ENCODE assay signal across 2 cellular contexts in the genomic region with DNA sequence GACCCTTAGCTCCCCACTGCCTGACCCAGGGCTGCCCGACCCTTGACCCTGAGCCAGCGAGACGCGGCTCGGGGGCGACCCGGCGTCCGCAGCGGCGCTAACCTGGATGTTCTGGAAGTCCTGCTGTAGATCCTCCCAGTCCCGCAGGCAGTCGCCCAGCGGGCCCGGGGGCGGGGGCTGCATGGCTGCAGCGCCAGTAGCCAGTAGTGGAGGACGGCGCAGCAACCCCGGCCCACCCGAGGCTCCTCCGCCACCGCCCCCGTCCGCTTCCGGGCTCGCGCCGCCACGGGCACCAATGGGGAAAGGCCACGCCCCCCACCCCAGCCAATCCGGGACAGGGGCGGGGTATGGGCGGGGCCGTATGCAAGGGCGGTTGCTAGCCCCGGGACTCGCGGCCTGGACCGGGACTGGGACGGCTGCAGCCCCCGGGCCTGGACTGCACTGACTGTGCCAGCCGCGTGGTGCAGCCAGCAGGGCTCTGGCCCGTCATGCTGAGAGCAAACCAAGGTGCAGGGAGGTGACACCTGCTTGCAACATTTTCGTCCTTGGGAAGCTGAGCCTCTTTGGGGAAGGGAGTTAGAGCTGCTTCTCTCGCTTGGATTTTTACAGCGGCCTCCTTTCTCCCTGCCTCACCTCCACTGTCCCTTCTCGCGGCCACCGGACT.
TF ChIP-seq lines count a peak whose summit lies in the region.

A gene (minus strand): TSS at position 208 of the 664 bp plus-strand sequence. CDS start 25 bp downstream, at position 183.

TF ChIP-seq in A549, 52 proteins besides CTCF, POLR2A, EP300 and RAD21 (continued from another document):
- TF ChIP-seq, protein P1, sequence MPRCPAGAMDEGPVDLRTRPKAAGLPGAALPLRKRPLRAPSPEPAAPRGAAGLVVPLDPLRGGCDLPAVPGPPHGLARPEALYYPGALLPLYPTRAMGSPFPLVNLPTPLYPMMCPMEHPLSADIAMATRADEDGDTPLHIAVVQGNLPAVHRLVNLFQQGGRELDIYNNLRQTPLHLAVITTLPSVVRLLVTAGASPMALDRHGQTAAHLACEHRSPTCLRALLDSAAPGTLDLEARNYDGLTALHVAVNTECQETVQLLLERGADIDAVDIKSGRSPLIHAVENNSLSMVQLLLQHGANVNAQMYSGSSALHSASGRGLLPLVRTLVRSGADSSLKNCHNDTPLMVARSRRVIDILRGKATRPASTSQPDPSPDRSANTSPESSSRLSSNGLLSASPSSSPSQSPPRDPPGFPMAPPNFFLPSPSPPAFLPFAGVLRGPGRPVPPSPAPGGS (IDR thresholded peaks at IDR 0.05) = 0 out of 3 replicates have a peak, but pooled peaks have one; percentile 29
- TF ChIP-seq PHF8 (IDR thresholded peaks at IDR 0.05; ENCODE audit: borderline replicate concordance, low read depth) (peak; percentile 51; the same call in 1 of the 2 replicates), RCOR1 (IDR thresholded peaks at IDR 0.05; ENCODE audit: low read depth, low read length) (0 out of 2 replicates have a peak, but pooled peaks have one; percentile 50), SREBF2 (IDR thresholded peaks at IDR 0.05) (no peak), NPAS2 (CRISPR knock-in tag; IDR thresholded peaks at IDR 0.05; ENCODE audit: borderline replicate concordance) (no peak), JUNB (IDR thresholded peaks at IDR 0.05) (no peak), TFCP2L1 (CRISPR knock-in tag; IDR thresholded peaks at IDR 0.05) (no peak), JUN (IDR thresholded peaks at IDR 0.05) (peak in 1 of 2 experiments; percentile 49; a peak in 2 of 5 replicates), CHD4 (IDR thresholded peaks at IDR 0.05; ENCODE audit: borderline replicate concordance) (peak; percentile 57; the same call in 1 of the 2 replicates), FOXS1 (CRISPR knock-in tag; IDR thresholded peaks at IDR 0.05) (no peak), CHD2 (IDR thresholded peaks at IDR 0.05; ENCODE audit: low read length, partially characterized antibody) (no peak), HDAC2 (IDR thresholded peaks at IDR 0.05) (peak; percentile 75; the same call in 1 of the 2 replicates), KDM1A (IDR thresholded peaks at IDR 0.05; ENCODE audit: low read depth) (peak; percentile 50; the same call in 1 of the 2 replicates), CBX2 (IDR thresholded peaks at IDR 0.05; ENCODE audit: borderline replicate concordance, low read depth) (no peak)
- TF ChIP-seq, protein P2, sequence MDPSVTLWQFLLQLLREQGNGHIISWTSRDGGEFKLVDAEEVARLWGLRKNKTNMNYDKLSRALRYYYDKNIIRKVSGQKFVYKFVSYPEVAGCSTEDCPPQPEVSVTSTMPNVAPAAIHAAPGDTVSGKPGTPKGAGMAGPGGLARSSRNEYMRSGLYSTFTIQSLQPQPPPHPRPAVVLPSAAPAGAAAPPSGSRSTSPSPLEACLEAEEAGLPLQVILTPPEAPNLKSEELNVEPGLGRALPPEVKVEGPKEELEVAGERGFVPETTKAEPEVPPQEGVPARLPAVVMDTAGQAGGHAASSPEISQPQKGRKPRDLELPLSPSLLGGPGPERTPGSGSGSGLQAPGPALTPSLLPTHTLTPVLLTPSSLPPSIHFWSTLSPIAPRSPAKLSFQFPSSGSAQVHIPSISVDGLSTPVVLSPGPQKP (IDR thresholded peaks at IDR 0.05; ENCODE audit: low read depth, low read length) = no peak
- TF ChIP-seq, protein P3, sequence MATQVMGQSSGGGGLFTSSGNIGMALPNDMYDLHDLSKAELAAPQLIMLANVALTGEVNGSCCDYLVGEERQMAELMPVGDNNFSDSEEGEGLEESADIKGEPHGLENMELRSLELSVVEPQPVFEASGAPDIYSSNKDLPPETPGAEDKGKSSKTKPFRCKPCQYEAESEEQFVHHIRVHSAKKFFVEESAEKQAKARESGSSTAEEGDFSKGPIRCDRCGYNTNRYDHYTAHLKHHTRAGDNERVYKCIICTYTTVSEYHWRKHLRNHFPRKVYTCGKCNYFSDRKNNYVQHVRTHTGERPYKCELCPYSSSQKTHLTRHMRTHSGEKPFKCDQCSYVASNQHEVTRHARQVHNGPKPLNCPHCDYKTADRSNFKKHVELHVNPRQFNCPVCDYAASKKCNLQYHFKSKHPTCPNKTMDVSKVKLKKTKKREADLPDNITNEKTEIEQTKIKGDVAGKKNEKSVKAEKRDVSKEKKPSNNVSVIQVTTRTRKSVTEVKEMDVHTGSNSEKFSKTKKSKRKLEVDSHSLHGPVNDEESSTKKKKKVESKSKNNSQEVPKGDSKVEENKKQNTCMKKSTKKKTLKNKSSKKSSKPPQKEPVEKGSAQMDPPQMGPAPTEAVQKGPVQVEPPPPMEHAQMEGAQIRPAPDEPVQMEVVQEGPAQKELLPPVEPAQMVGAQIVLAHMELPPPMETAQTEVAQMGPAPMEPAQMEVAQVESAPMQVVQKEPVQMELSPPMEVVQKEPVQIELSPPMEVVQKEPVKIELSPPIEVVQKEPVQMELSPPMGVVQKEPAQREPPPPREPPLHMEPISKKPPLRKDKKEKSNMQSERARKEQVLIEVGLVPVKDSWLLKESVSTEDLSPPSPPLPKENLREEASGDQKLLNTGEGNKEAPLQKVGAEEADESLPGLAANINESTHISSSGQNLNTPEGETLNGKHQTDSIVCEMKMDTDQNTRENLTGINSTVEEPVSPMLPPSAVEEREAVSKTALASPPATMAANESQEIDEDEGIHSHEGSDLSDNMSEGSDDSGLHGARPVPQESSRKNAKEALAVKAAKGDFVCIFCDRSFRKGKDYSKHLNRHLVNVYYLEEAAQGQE (IDR thresholded peaks at IDR 0.05) = no peak
- TF ChIP-seq, protein P4, sequence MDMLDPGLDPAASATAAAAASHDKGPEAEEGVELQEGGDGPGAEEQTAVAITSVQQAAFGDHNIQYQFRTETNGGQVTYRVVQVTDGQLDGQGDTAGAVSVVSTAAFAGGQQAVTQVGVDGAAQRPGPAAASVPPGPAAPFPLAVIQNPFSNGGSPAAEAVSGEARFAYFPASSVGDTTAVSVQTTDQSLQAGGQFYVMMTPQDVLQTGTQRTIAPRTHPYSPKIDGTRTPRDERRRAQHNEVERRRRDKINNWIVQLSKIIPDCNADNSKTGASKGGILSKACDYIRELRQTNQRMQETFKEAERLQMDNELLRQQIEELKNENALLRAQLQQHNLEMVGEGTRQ (IDR thresholded peaks at IDR 0.05) = peak; percentile 66
TF ChIP-seq in A549: peak in this region for 9.

TF ChIP-seq in K562, 482 proteins besides CTCF, POLR2A, EP300 and RAD21 (continued from another document and continues in another):
- TF ChIP-seq, protein P5, sequence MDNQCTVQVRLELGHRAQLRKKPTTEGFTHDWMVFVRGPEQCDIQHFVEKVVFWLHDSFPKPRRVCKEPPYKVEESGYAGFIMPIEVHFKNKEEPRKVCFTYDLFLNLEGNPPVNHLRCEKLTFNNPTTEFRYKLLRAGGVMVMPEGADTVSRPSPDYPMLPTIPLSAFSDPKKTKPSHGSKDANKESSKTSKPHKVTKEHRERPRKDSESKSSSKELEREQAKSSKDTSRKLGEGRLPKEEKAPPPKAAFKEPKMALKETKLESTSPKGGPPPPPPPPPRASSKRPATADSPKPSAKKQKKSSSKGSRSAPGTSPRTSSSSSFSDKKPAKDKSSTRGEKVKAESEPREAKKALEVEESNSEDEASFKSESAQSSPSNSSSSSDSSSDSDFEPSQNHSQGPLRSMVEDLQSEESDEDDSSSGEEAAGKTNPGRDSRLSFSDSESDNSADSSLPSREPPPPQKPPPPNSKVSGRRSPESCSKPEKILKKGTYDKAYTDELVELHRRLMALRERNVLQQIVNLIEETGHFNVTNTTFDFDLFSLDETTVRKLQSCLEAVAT (IDR thresholded peaks at IDR 0.05) = no peak
- TF ChIP-seq RB1 (IDR thresholded peaks at IDR 0.05; ENCODE audit: low read depth) (peak; percentile 16; the same call in 1 of the 2 replicates), HMG20B (CRISPR knock-in tag; IDR thresholded peaks at IDR 0.05) (peak; percentile 9; the same call in 1 of the 2 replicates), PHF8 (IDR thresholded peaks at IDR 0.05; ENCODE audit: borderline replicate concordance, low read length) (peak; percentile 80; the same call in 1 of the 2 replicates), ASH1L (IDR thresholded peaks at IDR 0.05; ENCODE audit: borderline replicate concordance, low read depth, partially characterized antibody) (peak; percentile 69), SMAD4 (CRISPR knock-in tag; conservative IDR thresholded peaks at IDR 0.05) (peak; percentile 67; the same call in 1 of the 2 replicates), ARNT (IDR thresholded peaks at IDR 0.05) (no peak), SAFB (IDR thresholded peaks at IDR 0.05; ENCODE audit: borderline replicate concordance, low read depth, low read length) (0 out of 2 replicates have a peak, but pooled peaks have one; percentile 44), KLF10 (CRISPR knock-in tag; IDR thresholded peaks at IDR 0.05) (no peak), MYC (IDR thresholded peaks at IDR 0.05; ENCODE audit: low read depth, low read length) (0 out of 2 replicates have a peak, but pooled peaks have one; percentile 45), MYC (CRISPR knock-in tag; IDR thresholded peaks at IDR 0.05; ENCODE audit: borderline replicate concordance, low read depth) (no peak), CREM (IDR thresholded peaks at IDR 0.05; ENCODE audit: low read depth) (peak; percentile 50; the same call in 1 of the 2 replicates), ELF2 (CRISPR knock-in tag; IDR thresholded peaks at IDR 0.05) (peak; percentile 95), SIN3A (IDR thresholded peaks at IDR 0.05; ENCODE audit: borderline replicate concordance in 2 of 2, control insufficient read depth in 1 of 2, low read depth in 2 of 2, low read length in 2 of 2) (peak; percentile 68 to 85; a peak in 2 of 4 replicates), MEF2A (IDR thresholded peaks at IDR 0.05; ENCODE audit: control insufficient read depth, low read depth, low read length) (no peak), ZNF174 (CRISPR knock-in tag; IDR thresholded peaks at IDR 0.05) (no peak), MYNN (IDR thresholded peaks at IDR 0.05) (peak; percentile 0; the same call in 1 of the 2 replicates), MYNN (CRISPR knock-in tag; IDR thresholded peaks at IDR 0.05) (no peak), NRF1 (conservative IDR thresholded peaks at IDR 0.05 in 1 of 2, IDR thresholded peaks at IDR 0.05 in 1 of 2) (peak; percentile 73 to 75), PTTG1 (tag; IDR thresholded peaks at IDR 0.05; ENCODE audit: low read depth) (no peak), TEAD4 (IDR thresholded peaks at IDR 0.05; ENCODE audit: low read length) (peak; percentile 4; the same call in 1 of the 2 replicates), TEAD4 (CRISPR knock-in tag; IDR thresholded peaks at IDR 0.05; ENCODE audit: borderline replicate concordance) (no peak), KDM1A (IDR thresholded peaks at IDR 0.05) (peak in 1 of 2 experiments; percentile 80; a peak in 3 of 4 replicates)
- TF ChIP-seq, protein P6, sequence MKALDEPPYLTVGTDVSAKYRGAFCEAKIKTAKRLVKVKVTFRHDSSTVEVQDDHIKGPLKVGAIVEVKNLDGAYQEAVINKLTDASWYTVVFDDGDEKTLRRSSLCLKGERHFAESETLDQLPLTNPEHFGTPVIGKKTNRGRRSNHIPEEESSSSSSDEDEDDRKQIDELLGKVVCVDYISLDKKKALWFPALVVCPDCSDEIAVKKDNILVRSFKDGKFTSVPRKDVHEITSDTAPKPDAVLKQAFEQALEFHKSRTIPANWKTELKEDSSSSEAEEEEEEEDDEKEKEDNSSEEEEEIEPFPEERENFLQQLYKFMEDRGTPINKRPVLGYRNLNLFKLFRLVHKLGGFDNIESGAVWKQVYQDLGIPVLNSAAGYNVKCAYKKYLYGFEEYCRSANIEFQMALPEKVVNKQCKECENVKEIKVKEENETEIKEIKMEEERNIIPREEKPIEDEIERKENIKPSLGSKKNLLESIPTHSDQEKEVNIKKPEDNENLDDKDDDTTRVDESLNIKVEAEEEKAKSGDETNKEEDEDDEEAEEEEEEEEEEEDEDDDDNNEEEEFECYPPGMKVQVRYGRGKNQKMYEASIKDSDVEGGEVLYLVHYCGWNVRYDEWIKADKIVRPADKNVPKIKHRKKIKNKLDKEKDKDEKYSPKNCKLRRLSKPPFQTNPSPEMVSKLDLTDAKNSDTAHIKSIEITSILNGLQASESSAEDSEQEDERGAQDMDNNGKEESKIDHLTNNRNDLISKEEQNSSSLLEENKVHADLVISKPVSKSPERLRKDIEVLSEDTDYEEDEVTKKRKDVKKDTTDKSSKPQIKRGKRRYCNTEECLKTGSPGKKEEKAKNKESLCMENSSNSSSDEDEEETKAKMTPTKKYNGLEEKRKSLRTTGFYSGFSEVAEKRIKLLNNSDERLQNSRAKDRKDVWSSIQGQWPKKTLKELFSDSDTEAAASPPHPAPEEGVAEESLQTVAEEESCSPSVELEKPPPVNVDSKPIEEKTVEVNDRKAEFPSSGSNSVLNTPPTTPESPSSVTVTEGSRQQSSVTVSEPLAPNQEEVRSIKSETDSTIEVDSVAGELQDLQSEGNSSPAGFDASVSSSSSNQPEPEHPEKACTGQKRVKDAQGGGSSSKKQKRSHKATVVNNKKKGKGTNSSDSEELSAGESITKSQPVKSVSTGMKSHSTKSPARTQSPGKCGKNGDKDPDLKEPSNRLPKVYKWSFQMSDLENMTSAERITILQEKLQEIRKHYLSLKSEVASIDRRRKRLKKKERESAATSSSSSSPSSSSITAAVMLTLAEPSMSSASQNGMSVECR (CRISPR knock-in tag; IDR thresholded peaks at IDR 0.05) = peak; percentile 45; the same call in 1 of the 2 replicates
- TF ChIP-seq, protein P7, sequence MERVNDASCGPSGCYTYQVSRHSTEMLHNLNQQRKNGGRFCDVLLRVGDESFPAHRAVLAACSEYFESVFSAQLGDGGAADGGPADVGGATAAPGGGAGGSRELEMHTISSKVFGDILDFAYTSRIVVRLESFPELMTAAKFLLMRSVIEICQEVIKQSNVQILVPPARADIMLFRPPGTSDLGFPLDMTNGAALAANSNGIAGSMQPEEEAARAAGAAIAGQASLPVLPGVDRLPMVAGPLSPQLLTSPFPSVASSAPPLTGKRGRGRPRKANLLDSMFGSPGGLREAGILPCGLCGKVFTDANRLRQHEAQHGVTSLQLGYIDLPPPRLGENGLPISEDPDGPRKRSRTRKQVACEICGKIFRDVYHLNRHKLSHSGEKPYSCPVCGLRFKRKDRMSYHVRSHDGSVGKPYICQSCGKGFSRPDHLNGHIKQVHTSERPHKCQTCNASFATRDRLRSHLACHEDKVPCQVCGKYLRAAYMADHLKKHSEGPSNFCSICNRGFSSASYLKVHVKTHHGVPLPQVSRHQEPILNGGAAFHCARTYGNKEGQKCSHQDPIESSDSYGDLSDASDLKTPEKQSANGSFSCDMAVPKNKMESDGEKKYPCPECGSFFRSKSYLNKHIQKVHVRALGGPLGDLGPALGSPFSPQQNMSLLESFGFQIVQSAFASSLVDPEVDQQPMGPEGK (CRISPR knock-in tag; IDR thresholded peaks at IDR 0.05; ENCODE audit: borderline replicate concordance) = 0 out of 2 replicates have a peak, but pooled peaks have one; percentile 28
- TF ChIP-seq, protein P8, sequence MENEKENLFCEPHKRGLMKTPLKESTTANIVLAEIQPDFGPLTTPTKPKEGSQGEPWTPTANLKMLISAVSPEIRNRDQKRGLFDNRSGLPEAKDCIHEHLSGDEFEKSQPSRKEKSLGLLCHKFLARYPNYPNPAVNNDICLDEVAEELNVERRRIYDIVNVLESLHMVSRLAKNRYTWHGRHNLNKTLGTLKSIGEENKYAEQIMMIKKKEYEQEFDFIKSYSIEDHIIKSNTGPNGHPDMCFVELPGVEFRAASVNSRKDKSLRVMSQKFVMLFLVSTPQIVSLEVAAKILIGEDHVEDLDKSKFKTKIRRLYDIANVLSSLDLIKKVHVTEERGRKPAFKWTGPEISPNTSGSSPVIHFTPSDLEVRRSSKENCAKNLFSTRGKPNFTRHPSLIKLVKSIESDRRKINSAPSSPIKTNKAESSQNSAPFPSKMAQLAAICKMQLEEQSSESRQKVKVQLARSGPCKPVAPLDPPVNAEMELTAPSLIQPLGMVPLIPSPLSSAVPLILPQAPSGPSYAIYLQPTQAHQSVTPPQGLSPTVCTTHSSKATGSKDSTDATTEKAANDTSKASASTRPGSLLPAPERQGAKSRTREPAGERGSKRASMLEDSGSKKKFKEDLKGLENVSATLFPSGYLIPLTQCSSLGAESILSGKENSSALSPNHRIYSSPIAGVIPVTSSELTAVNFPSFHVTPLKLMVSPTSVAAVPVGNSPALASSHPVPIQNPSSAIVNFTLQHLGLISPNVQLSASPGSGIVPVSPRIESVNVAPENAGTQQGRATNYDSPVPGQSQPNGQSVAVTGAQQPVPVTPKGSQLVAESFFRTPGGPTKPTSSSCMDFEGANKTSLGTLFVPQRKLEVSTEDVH (IDR thresholded peaks at IDR 0.05; ENCODE audit: low read depth, partially characterized antibody) = peak; percentile 64
